Comparison of ENCODE assay signal across 16 cellular contexts in the genomic region with DNA sequence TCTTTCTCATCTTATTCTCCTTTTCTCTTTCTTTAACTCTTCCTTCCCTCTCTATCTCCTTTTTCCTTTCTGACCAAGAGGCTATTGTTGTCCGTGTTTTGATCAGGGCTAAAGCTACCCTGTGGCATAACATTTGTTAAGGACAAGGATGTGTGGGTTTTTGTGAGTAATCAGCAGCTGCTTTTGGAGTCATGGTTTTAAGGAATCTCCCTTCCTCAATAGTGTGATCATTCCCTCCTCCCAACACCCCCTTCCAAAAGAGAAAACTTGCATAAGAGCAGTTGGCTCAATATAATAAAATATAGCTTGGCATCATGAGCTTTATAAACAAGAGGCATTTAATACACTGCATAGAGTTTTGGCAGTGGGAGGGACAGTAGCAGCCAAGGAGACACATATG.
DNase-seq lines count a peak whose midpoint lies in the region; ATAC-seq and TF ChIP-seq lines count a peak whose summit lies in the region.
"Had no signal": no experiment of that assay in that cellular context is flagged by ENCODE, and none has a peak within 500 bp of the region (broad histone marks: within the 10 kb centered on the region; RNA-seq: fewer than 3 reads in every experiment).

No MANE protein-coding gene starts in this region.

- H3K36me3 Mint-ChIP-seq in activated CD4-positive, alpha-beta memory T cell treated with anti-CD3 and anti-CD28 coated beads, Interleukin-2, amount 10 ng/mL, durations not matched to agents 7 days and 5 days (ENCODE audit: low read depth): no peaks in the 10 kb centered on the region
- no peaks in the 10 kb centered on the region for H3K36me3 Mint-ChIP-seq in CD4-positive, alpha-beta T cell (ENCODE audit: low read depth)

- H3K9me3 Mint-ChIP-seq in activated CD4-positive, alpha-beta memory T cell treated with anti-CD3 and anti-CD28 coated beads, Interleukin-2, amount 10 ng/mL, durations not matched to agents 7 days and 5 days: no peaks in the 10 kb centered on the region
- no peaks in the 10 kb centered on the region for H3K9me3 Mint-ChIP-seq in CD4-positive, alpha-beta T cell
- H3K9me3 Mint-ChIP-seq: stimulated activated naive CD8-positive, alpha-beta T cell treated with anti-CD3 and anti-CD28 coated beads, Interleukin-15, Interleukin-2, amounts not matched to agents 100 ng/mL and 50 ng/mL, for 24 hours had no signal

- no peaks in the 10 kb centered on the region for H3K4me1 Mint-ChIP-seq in activated CD4-positive, alpha-beta memory T cell treated with anti-CD3 and anti-CD28 coated beads, Interleukin-2, amount 10 ng/mL, durations not matched to agents 7 days and 5 days
- H3K4me1 Mint-ChIP-seq in CD4-positive, alpha-beta T cell (ENCODE audit: low read depth): no peaks in the 10 kb centered on the region

- TF ChIP-seq CTCF in fibroblast of pulmonary artery (IDR thresholded peaks at IDR 0.05; ENCODE audit: low read length, missing control alignments) (no peak), ovary (IDR thresholded peaks at IDR 0.05) (no peak)
- no peak for TF ChIP-seq CTCF in CD4-positive, alpha-beta T cell (IDR thresholded peaks at IDR 0.05)

- no peak for TF ChIP-seq EP300 in ovary (IDR thresholded peaks at IDR 0.05)

- peaks cover 3% of the 10 kb centered on the region for H3K4me1 ChIP-seq in ovary (ENCODE audit: insufficient read depth)
- H3K4me1 ChIP-seq: ascending aorta, parathyroid adenoma, uterus had no signal

- no peak overlapping the region for H3K27ac ChIP-seq in ovary
- no peak overlapping the region for H3K27ac ChIP-seq in CD4-positive, alpha-beta T cell (ENCODE audit: low read depth, low read length)
- H3K27ac ChIP-seq: ascending aorta, HL-60, parathyroid adenoma, uterus, VCaP had no signal

- WGBS in ovary, 3 donors: 38 to 54% (median 44%) methylated on average over 1 of the region's 1 CpG

- H3K36me3 ChIP-seq in ovary: no peaks in the 10 kb centered on the region
- H3K36me3 ChIP-seq: ascending aorta, uterus had no signal

- intact Hi-C loops in ovary (cut with DNase I): no loop called here
- intact Hi-C loops in CD4-positive, alpha-beta T cell (cut with DNase I, micrococcal nuclease): no loop called here

- POLR2A ChIA-PET in activated CD4-positive, alpha-beta memory T cell treated with anti-CD3 and anti-CD28 coated beads, Interleukin-2, amount 10 ng/mL, durations not matched to agents 7 days and 5 days (lab: Charles Lee): no interaction called here
- POLR2A ChIA-PET in CD4-positive, alpha-beta T cell (lab: Charles Lee): no interaction called here

- H3K4me3 Mint-ChIP-seq in activated CD4-positive, alpha-beta memory T cell treated with anti-CD3 and anti-CD28 coated beads, Interleukin-2, amount 10 ng/mL, durations not matched to agents 7 days and 5 days: no peak overlapping the region
- no peak overlapping the region for H3K4me3 Mint-ChIP-seq in CD4-positive, alpha-beta T cell
- H3K4me3 Mint-ChIP-seq: activated CD8-positive, alpha-beta T cell treated with anti-CD3 and anti-CD28 coated beads, Interleukin-2, amount 10 ng/mL, durations not matched to agents 7 days and 5 days; stimulated activated naive CD8-positive, alpha-beta T cell treated with anti-CD3 and anti-CD28 coated beads, Interleukin-15, Interleukin-2, amounts not matched to agents 100 ng/mL and 50 ng/mL, for 24 hours had no signal

- TF ChIP-seq POLR2A in erythroblast (IDR thresholded peaks at IDR 0.05; ENCODE audit: low read length) (no peak), ovary (IDR thresholded peaks at IDR 0.05) (no peak)

- no peaks in the 10 kb centered on the region for H3K9me3 ChIP-seq in ovary
- H3K9me3 ChIP-seq in CD4-positive, alpha-beta T cell (ENCODE audit: control insufficient read depth, low read length): no peaks in the 10 kb centered on the region
- H3K9me3 ChIP-seq: ascending aorta, uterus had no signal

- ATAC-seq in SK-N-SH treated with all-trans-retinoic acid at 6 μM for 48 hours: peak; percentile 21; the same call in 2 of the 3 replicates
- ATAC-seq in CD4-positive, alpha-beta T cell (ENCODE audit: poor library complexity): no peak
- ATAC-seq: activated CD8-positive, alpha-beta T cell treated with anti-CD3 and anti-CD28 coated beads, Interleukin-2, amount 10 ng/mL, durations not matched to agents 7 days and 5 days had no signal

- H3K27ac Mint-ChIP-seq in activated CD4-positive, alpha-beta memory T cell treated with anti-CD3 and anti-CD28 coated beads, Interleukin-2, amount 10 ng/mL, durations not matched to agents 7 days and 5 days: no peak overlapping the region
- H3K27ac Mint-ChIP-seq in CD4-positive, alpha-beta T cell: no peak overlapping the region
- H3K27ac Mint-ChIP-seq: activated CD8-positive, alpha-beta T cell treated with anti-CD3 and anti-CD28 coated beads, Interleukin-2, amount 10 ng/mL, durations not matched to agents 7 days and 5 days; stimulated activated naive CD8-positive, alpha-beta T cell treated with anti-CD3 and anti-CD28 coated beads, Interleukin-15, Interleukin-2, amounts not matched to agents 100 ng/mL and 50 ng/mL, for 24 hours had no signal

- H3K27me3 Mint-ChIP-seq in activated CD4-positive, alpha-beta memory T cell treated with anti-CD3 and anti-CD28 coated beads, Interleukin-2, amount 10 ng/mL, durations not matched to agents 7 days and 5 days: no peaks in the 10 kb centered on the region
- peaks cover 4% of the 10 kb centered on the region for H3K27me3 Mint-ChIP-seq in CD4-positive, alpha-beta T cell

- H3K27me3 ChIP-seq in ovary: no peaks in the 10 kb centered on the region
- no peaks in the 10 kb centered on the region for H3K27me3 ChIP-seq in CD4-positive, alpha-beta T cell (ENCODE audit: control insufficient read depth, insufficient read depth, low read length)
- H3K27me3 ChIP-seq: ascending aorta, uterus had no signal

- DNase-seq in G401 (ENCODE audit: low spot score): peak; percentile 12
- DNase-seq in fibroblast of pulmonary artery (ENCODE audit: low read depth): peak; percentile 45
- peak; percentile 75 for DNase-seq in renal cortical epithelial cell (ENCODE audit: low read depth)
- DNase-seq in activated CD4-positive, alpha-beta memory T cell treated with anti-CD3 and anti-CD28 coated beads, Interleukin-2, amount 10 ng/mL, durations not matched to agents 7 days and 5 days: no peak
- no peak for DNase-seq in erythroblast (lab: John Stamatoyannopoulos, UW)
- no peak for DNase-seq in ovary
- DNase-seq in CD4-positive, alpha-beta T cell: no peak
- DNase-seq: activated CD8-positive, alpha-beta T cell treated with anti-CD3 and anti-CD28 coated beads, Interleukin-2, amount 10 ng/mL, durations not matched to agents 7 days and 5 days; activated effector memory CD4-positive, alpha-beta T cell treated with Interleukin-2 at 50 U/mL for 16 hours had no signal

- CTCF ChIA-PET in activated CD4-positive, alpha-beta memory T cell treated with anti-CD3 and anti-CD28 coated beads, Interleukin-2, amount 10 ng/mL, durations not matched to agents 7 days and 5 days (lab: Charles Lee): no interaction called here
- CTCF ChIA-PET in CD4-positive, alpha-beta T cell (lab: Charles Lee): no interaction called here

- H3K4me3 ChIP-seq in fibroblast of pulmonary artery (replicated peaks; ENCODE audit: low read depth, low read length): no peak overlapping the region
- no peak overlapping the region for H3K4me3 ChIP-seq in ovary
- H3K4me3 ChIP-seq: ascending aorta, uterus had no signal

- in situ Hi-C loops in G401 (cut with HindIII; ENCODE audit: low sequenced_read_pairs): no loop called here

TF ChIP-seq in SK-N-SH treated with all-trans-retinoic acid at 6 μM for 48 hours, 23 proteins besides CTCF, POLR2A, EP300 and RAD21:
- TF ChIP-seq ARNTL (CRISPR knock-in tag; IDR thresholded peaks at IDR 0.05; ENCODE audit: borderline replicate concordance, low read depth) (no peak), ZNF565 (CRISPR knock-in tag; conservative IDR thresholded peaks at IDR 0.05; ENCODE audit: low read depth) (no peak), ZFP3 (CRISPR knock-in tag; IDR thresholded peaks at IDR 0.05) (no peak), ZNF70 (CRISPR knock-in tag; IDR thresholded peaks at IDR 0.05) (no peak)
- TF ChIP-seq, protein P1, sequence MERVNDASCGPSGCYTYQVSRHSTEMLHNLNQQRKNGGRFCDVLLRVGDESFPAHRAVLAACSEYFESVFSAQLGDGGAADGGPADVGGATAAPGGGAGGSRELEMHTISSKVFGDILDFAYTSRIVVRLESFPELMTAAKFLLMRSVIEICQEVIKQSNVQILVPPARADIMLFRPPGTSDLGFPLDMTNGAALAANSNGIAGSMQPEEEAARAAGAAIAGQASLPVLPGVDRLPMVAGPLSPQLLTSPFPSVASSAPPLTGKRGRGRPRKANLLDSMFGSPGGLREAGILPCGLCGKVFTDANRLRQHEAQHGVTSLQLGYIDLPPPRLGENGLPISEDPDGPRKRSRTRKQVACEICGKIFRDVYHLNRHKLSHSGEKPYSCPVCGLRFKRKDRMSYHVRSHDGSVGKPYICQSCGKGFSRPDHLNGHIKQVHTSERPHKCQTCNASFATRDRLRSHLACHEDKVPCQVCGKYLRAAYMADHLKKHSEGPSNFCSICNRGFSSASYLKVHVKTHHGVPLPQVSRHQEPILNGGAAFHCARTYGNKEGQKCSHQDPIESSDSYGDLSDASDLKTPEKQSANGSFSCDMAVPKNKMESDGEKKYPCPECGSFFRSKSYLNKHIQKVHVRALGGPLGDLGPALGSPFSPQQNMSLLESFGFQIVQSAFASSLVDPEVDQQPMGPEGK (CRISPR knock-in tag; IDR thresholded peaks at IDR 0.05; ENCODE audit: borderline replicate concordance): no peak

Comparison
In these comparisons a context has a peak if more than half of its experiments do, and no peak if none do; other contexts are left out.
1. DNase-seq: peak in G401 (single experiment), fibroblast of pulmonary artery (single experiment) and renal cortical epithelial cell (single experiment); none in activated CD4-positive, alpha-beta memory T cell treated with anti-CD3 and anti-CD28 coated beads, Interleukin-2, amount 10 ng/mL, durations not matched to agents 7 days and 5 days (single experiment), erythroblast (0 of 2), ovary (0 of 5) and CD4-positive, alpha-beta T cell (0 of 10).